In genomic region chr9:105502276-105502675, GRCh38 we compare ENCODE assay signal across 27 cellular contexts.
"Had no signal": no experiment of that assay in that cellular context is flagged by ENCODE, and none has a peak within 500 bp of the region (broad histone marks: within the 10 kb centered on the region; RNA-seq: fewer than 3 reads in every experiment).

No MANE protein-coding gene starts in this region.

- DNase-seq: colonic mucosa; dermis blood vessel endothelial cell; endodermal cell; erythroblast; heart right ventricle; hypothalamus; kidney; left cardiac atrium; left ventricle myocardium inferior; lower lobe of right lung; midbrain; nucleus accumbens; pancreas; right cardiac atrium; stimulated activated CD4-positive, alpha-beta T cell treated with anti-CD3 and anti-CD28 coated beads, Interleukin-15, amount 100 ng/mL, for 24 hours; stimulated activated CD4-positive, alpha-beta T cell treated with anti-CD3 and anti-CD28 coated beads, Interleukin-1b, Interleukin-23, amount 100 ng/mL, for 48 hours; stimulated activated CD4-positive, alpha-beta T cell treated with anti-CD3 and anti-CD28 coated beads, Interleukin-4, amount 100 ng/mL, for 24 hours; testis had no signal

- H2AFZ ChIP-seq: neural progenitor cell had no signal

- H3K4me3 Mint-ChIP-seq: endodermal cell; memory B cell; natural killer cell treated with Interleukin-12 subunit alpha and Interleukin-12 subunit beta and Interleukin-15 and Interleukin-18, amount 100 ng/mL, for 72 hours; neural progenitor cell; stimulated activated memory B cell treated with anti-CD40 and anti-IgM and Interleukin-4, amounts not matched to agents 10 μg/mL and 1 μg/mL and 100 μg/mL, for 72 hours; stimulated activated naive CD8-positive, alpha-beta T cell treated with anti-CD3 and anti-CD28 coated beads, Interleukin-15, Interleukin-2, amounts not matched to agents 100 ng/mL and 50 ng/mL, for 24 hours had no signal

- H3K36me3 ChIP-seq: colonic mucosa, left ventricle myocardium inferior, neural progenitor cell, pancreas had no signal

- H3K4me2 ChIP-seq: neural progenitor cell had no signal

- H3K27ac Mint-ChIP-seq: endodermal cell; memory B cell; natural killer cell treated with Interleukin-12 subunit alpha and Interleukin-12 subunit beta and Interleukin-15 and Interleukin-18, amount 100 ng/mL, for 72 hours; neural progenitor cell; progenitor cell of endocrine pancreas; stimulated activated memory B cell treated with anti-CD40 and anti-IgM and Interleukin-4, amounts not matched to agents 10 μg/mL and 1 μg/mL and 100 μg/mL, for 72 hours; stimulated activated naive CD8-positive, alpha-beta T cell treated with anti-CD3 and anti-CD28 coated beads, Interleukin-15, Interleukin-2, amounts not matched to agents 100 ng/mL and 50 ng/mL, for 24 hours had no signal

- H3K27me3 Mint-ChIP-seq: memory B cell; natural killer cell treated with Interleukin-12 subunit alpha and Interleukin-12 subunit beta and Interleukin-15 and Interleukin-18, amount 100 ng/mL, for 72 hours; progenitor cell of endocrine pancreas; stimulated activated memory B cell treated with anti-CD40 and anti-IgM and Interleukin-4, amounts not matched to agents 10 μg/mL and 1 μg/mL and 100 μg/mL, for 72 hours; stimulated activated naive CD8-positive, alpha-beta T cell treated with anti-CD3 and anti-CD28 coated beads, Interleukin-15, Interleukin-2, amounts not matched to agents 100 ng/mL and 50 ng/mL, for 24 hours had no signal

- H3K9me3 ChIP-seq: colonic mucosa, heart right ventricle, left ventricle myocardium inferior, lower lobe of right lung, pancreas, testis, tibial nerve had no signal

- H3K4me1 Mint-ChIP-seq: neural progenitor cell had no signal

- H3K4me1 ChIP-seq: colonic mucosa, left ventricle myocardium inferior, lower lobe of right lung, neural progenitor cell, testis had no signal

- H3K27ac ChIP-seq: colonic mucosa, heart right ventricle, left ventricle myocardium inferior, lower lobe of right lung, neural progenitor cell, pancreas, testis, tibial nerve had no signal

- ATAC-seq: heart right ventricle; left cardiac atrium; lower lobe of right lung; natural killer cell treated with Interleukin-12 subunit alpha and Interleukin-12 subunit beta and Interleukin-15 and Interleukin-18, amount 100 ng/mL, for 72 hours; pancreas; right cardiac atrium; stimulated activated memory B cell treated with anti-CD40 and anti-IgM and Interleukin-4, amounts not matched to agents 10 μg/mL and 1 μg/mL and 100 μg/mL, for 72 hours had no signal

- H3K9ac ChIP-seq: neural progenitor cell had no signal

- FAIRE-seq: endothelial cell of umbilical vein, frontal cortex, kidney, pancreas had no signal

- H3K4me3 ChIP-seq: colonic mucosa, heart right ventricle, left ventricle myocardium inferior, lower lobe of right lung, neural progenitor cell, pancreas, testis, tibial nerve had no signal

- H3K27me3 ChIP-seq: colonic mucosa, heart right ventricle, neural progenitor cell, pancreas, testis, tibial nerve had no signal

- H3K36me3 Mint-ChIP-seq: natural killer cell treated with Interleukin-12 subunit alpha and Interleukin-12 subunit beta and Interleukin-15 and Interleukin-18, amount 100 ng/mL, for 72 hours had no signal

- H3K9me3 Mint-ChIP-seq: endodermal cell; memory B cell; natural killer cell treated with Interleukin-12 subunit alpha and Interleukin-12 subunit beta and Interleukin-15 and Interleukin-18, amount 100 ng/mL, for 72 hours; neural progenitor cell; stimulated activated memory B cell treated with anti-CD40 and anti-IgM and Interleukin-4, amounts not matched to agents 10 μg/mL and 1 μg/mL and 100 μg/mL, for 72 hours; stimulated activated naive CD8-positive, alpha-beta T cell treated with anti-CD3 and anti-CD28 coated beads, Interleukin-15, Interleukin-2, amounts not matched to agents 100 ng/mL and 50 ng/mL, for 24 hours had no signal
